In genomic region chr13:41296879-41297646, GRCh38 we compare ENCODE assay signal across 25 cellular contexts. TPM values are rescaled to one million over a fixed set of nuclear protein-coding genes. Genes with fewer than 3 reads are reported as not detected.
DNase-seq lines count a peak whose midpoint lies in the region; ATAC-seq, FAIRE-seq and TF ChIP-seq lines count a peak whose summit lies in the region.
"Had no signal": no experiment of that assay in that cellular context is flagged by ENCODE, and none has a peak within 500 bp of the region (broad histone marks: within the 10 kb centered on the region; RNA-seq: fewer than 3 reads in every experiment).

No MANE protein-coding gene starts in this region.

- H4K20me1 ChIP-seq in astrocyte (ENCODE audit: insufficient read depth, low read length) = no peaks in the 10 kb centered on the region
- H4K20me1 ChIP-seq: BLaER1 had no signal

- no peak for TF ChIP-seq EP300 in A549 (IDR thresholded peaks at IDR 0.05)

- H3K9ac ChIP-seq in astrocyte (ENCODE audit: low read length) = no peak overlapping the region
- H3K9ac ChIP-seq: BLaER1, GM23248 had no signal

- H3K27me3 Mint-ChIP-seq in astrocyte (ENCODE audit: low read depth, unreplicated experiment) = no peaks in the 10 kb centered on the region
- H3K27me3 Mint-ChIP-seq: CD4-positive, alpha-beta T cell had no signal

- no peak overlapping the region for H3K27ac Mint-ChIP-seq in astrocyte (ENCODE audit: unreplicated experiment)
- H3K27ac Mint-ChIP-seq: CD4-positive, alpha-beta T cell had no signal

- FAIRE-seq in A549 (lab: Jason Lieb, UNC) (no peak), astrocyte (lab: Jason Lieb, UNC) (peak; percentile 9)
- FAIRE-seq: GM12891, HepG2, K562, RCC 7860 had no signal

- H3K9me3 Mint-ChIP-seq in astrocyte (ENCODE audit: unreplicated experiment) = peaks cover 5% of the 10 kb centered on the region
- H3K9me3 Mint-ChIP-seq: CD4-positive, alpha-beta T cell had no signal

- TF ChIP-seq CTCF in A549 (IDR thresholded peaks at IDR 0.05) = no peak
- no peak for TF ChIP-seq CTCF in HEK293 (tag by site-specific recombination; IDR thresholded peaks at IDR 0.05)
- no peak for TF ChIP-seq CTCF in astrocyte (IDR thresholded peaks at IDR 0.05; ENCODE audit: insufficient read depth, low read depth, low read length)
- TF ChIP-seq CTCF in mucosa of descending colon (IDR thresholded peaks at IDR 0.05) = no peak
- TF ChIP-seq CTCF in testis (IDR thresholded peaks at IDR 0.05) = no peak

- H3K9me3 ChIP-seq in A549 (no peaks in the 10 kb centered on the region), HEK293 (ENCODE audit: control insufficient read depth, insufficient read depth, low read depth, low read length) (no peaks in the 10 kb centered on the region), astrocyte (ENCODE audit: insufficient read depth, low read depth, low read length) (no peaks in the 10 kb centered on the region), mucosa of descending colon (peaks cover 4% of the 10 kb centered on the region), HAP-1 (no peaks in the 10 kb centered on the region), testis (no peaks in the 10 kb centered on the region)

- CTCF ChIA-PET in A549 (lab: Yijun Ruan, JAX) = interaction anchor here (0.6 kb wide), 1 partner anchor 12 kb away, joined by 3 read pairs; no protein-coding TSS in a partner anchor
- CTCF ChIA-PET in HEK293 (lab: Yijun Ruan, JAX) = no interaction called here

- peak overlapping the region in 1 of 2 experiments; percentile 70; a peak in 3 of 6 replicates for H3K27ac ChIP-seq in A549
- no peak overlapping the region for H3K27ac ChIP-seq in HEK293 (ENCODE audit: extremely low read depth, low read depth, low read length)
- no peak overlapping the region for H3K27ac ChIP-seq in astrocyte (ENCODE audit: low read depth, low read length)
- H3K27ac ChIP-seq in testis = no peak overlapping the region
- H3K27ac ChIP-seq: BLaER1, GM23248, SJCRH30 had no signal

- POLR2A ChIA-PET in A549 (lab: Yijun Ruan, JAX) = no interaction called here
- POLR2A ChIA-PET in HEK293 (lab: Yijun Ruan, JAX) = no interaction called here

- 31% methylated on average over 3 of the region's 3 CpGs for WGBS in A549 (ENCODE audit: missing lambda C conversion rate)
- 74 to 76% methylated on average over 3 of the region's 3 CpGs for WGBS in testis, 2 donors

- peak overlapping the region; percentile 45 for H3K4me2 ChIP-seq in A549
- no peak overlapping the region for H3K4me2 ChIP-seq in astrocyte (ENCODE audit: low read length)
- H3K4me2 ChIP-seq: BLaER1 had no signal

- H3K27me3 ChIP-seq in astrocyte (ENCODE audit: insufficient read depth, low read length) (no peaks in the 10 kb centered on the region), HAP-1 (ENCODE audit: low read depth) (no peaks in the 10 kb centered on the region), testis (no peaks in the 10 kb centered on the region)
- H3K27me3 ChIP-seq: BLaER1, SJCRH30 had no signal

- no peak overlapping the region for H3K4me3 Mint-ChIP-seq in astrocyte (ENCODE audit: unreplicated experiment)
- H3K4me3 Mint-ChIP-seq: CD4-positive, alpha-beta T cell had no signal

- H3K4me3 ChIP-seq in A549 = no peak overlapping the region
- no peak overlapping the region for H3K4me3 ChIP-seq in HEK293 (ENCODE audit: low read depth, low read length)
- no peak overlapping the region for H3K4me3 ChIP-seq in astrocyte (ENCODE audit: insufficient read depth, low read depth, low read length)
- peak overlapping the region; percentile 4 for H3K4me3 ChIP-seq in mucosa of descending colon
- no peak overlapping the region for H3K4me3 ChIP-seq in HAP-1
- no peak overlapping the region for H3K4me3 ChIP-seq in testis
- H3K4me3 ChIP-seq: BLaER1, GM23248, K562, SJCRH30 had no signal

- no peaks in the 10 kb centered on the region for H3K4me1 Mint-ChIP-seq in astrocyte (ENCODE audit: low read depth, unreplicated experiment)

- intact Hi-C loops in mucosa of descending colon (cut with DNase I, micrococcal nuclease) = no loop called here
- intact Hi-C loops in testis (cut with DNase I; ENCODE audit: low total_unique reads) = no loop called here

- in situ Hi-C loops in HAP-1 (cut with MboI; ENCODE audit: low sequenced_read_pairs) (no loop called here), ACHN (cut with HindIII; ENCODE audit: low pct_ligation_motif_present, low pct_unique_long_range_greater_than_20kb, low sequenced_read_pairs) (no loop called here)

- TF ChIP-seq RAD21 in A549 (conservative IDR thresholded peaks at IDR 0.05 in 1 of 2, IDR thresholded peaks at IDR 0.05 in 1 of 2) = no peak

- no peak for TF ChIP-seq POLR2A in A549 (IDR thresholded peaks at IDR 0.05; ENCODE audit: low read length)
- no peak for TF ChIP-seq POLR2A in testis (IDR thresholded peaks at IDR 0.05)

- H3K4me1 ChIP-seq in A549 = peaks cover 21% of the 10 kb centered on the region
- no peaks in the 10 kb centered on the region for H3K4me1 ChIP-seq in HEK293 (ENCODE audit: control insufficient read depth, insufficient read depth, low read length)
- H3K4me1 ChIP-seq in astrocyte (ENCODE audit: insufficient read depth, low read length) = no peaks in the 10 kb centered on the region
- no peaks in the 10 kb centered on the region for H3K4me1 ChIP-seq in mucosa of descending colon (ENCODE audit: low read depth)
- no peaks in the 10 kb centered on the region; the same call in 1 of the 2 replicates for H3K4me1 ChIP-seq in HAP-1
- H3K4me1 ChIP-seq in testis = no peaks in the 10 kb centered on the region
- H3K4me1 ChIP-seq: BLaER1, SJCRH30 had no signal

- H2AFZ ChIP-seq in astrocyte (ENCODE audit: low read depth, low read length) = no peak overlapping the region
- H2AFZ ChIP-seq: GM23248 had no signal

- H3K36me3 Mint-ChIP-seq in astrocyte (ENCODE audit: low read depth, unreplicated experiment) = no peaks in the 10 kb centered on the region

- H3K36me3 ChIP-seq in HEK293 (ENCODE audit: control insufficient read depth in 2 of 2, insufficient read depth in 1 of 2, low read length in 2 of 2) (no peaks in the 10 kb centered on the region), astrocyte (ENCODE audit: insufficient read depth, low read length) (no peaks in the 10 kb centered on the region), mucosa of descending colon (ENCODE audit: low read depth) (no peaks in the 10 kb centered on the region), HAP-1 (replicated peaks) (no peaks in the 10 kb centered on the region), testis (ENCODE audit: low read depth, missing control alignments) (no peaks in the 10 kb centered on the region)
- H3K36me3 ChIP-seq: BLaER1, SJCRH30 had no signal

- ATAC-seq in A549 = no peak
- no peak for ATAC-seq in mucosa of descending colon
- ATAC-seq in HG02610 (IDR thresholded peaks at IDR 0.05; ENCODE audit: unreplicated experiment) = no peak
- ATAC-seq: HepG2, K562 had no signal

- no peaks in the 10 kb centered on the region for H3K79me2 ChIP-seq in astrocyte (ENCODE audit: insufficient read depth, low read length)

- DNase-seq in A549 (ENCODE audit: low read depth in 1 of 2, low spot score in 1 of 2) (no peak), astrocyte (ENCODE audit: low read depth) (no peak), mucosa of descending colon (no peak), HAP-1 (ENCODE audit: low spot score in 2 of 2) (no peak), ACHN (no peak), testis (no peak)
- DNase-seq: CD4-positive, alpha-beta T cell; COR-L47; DMS79 treated with DMSO at 0.1 percent for 48 hours; GM23248; HCEC 1CT; MV-4-11; NCI-H1694; NCI-H2081; NCI-H2171 treated with DMSO at 0.1 percent for 48 hours; NCI-H524 treated with DMSO at 0.1 percent for 48 hours; NCI-H82; SJCRH30 had no signal

TF ChIP-seq in A549, 52 proteins besides CTCF, POLR2A, EP300 and RAD21:
- no peak for TF ChIP-seq CHD4 (IDR thresholded peaks at IDR 0.05; ENCODE audit: borderline replicate concordance)
- TF ChIP-seq JUNB (IDR thresholded peaks at IDR 0.05) = no peak
- TF ChIP-seq FOSL2 (IDR thresholded peaks at IDR 0.05) = no peak
- TF ChIP-seq FOSL2 (CRISPR knock-in tag; IDR thresholded peaks at IDR 0.05) = peak; percentile 37; the same call in 1 of the 2 replicates

TF ChIP-seq in HEK293, 187 proteins besides CTCF, POLR2A, EP300 and RAD21:
- no peak for TF ChIP-seq SALL2 (tag by site-specific recombination; IDR thresholded peaks at IDR 0.05; ENCODE audit: borderline replicate concordance)
- no peak for TF ChIP-seq ZNF600 (tag by site-specific recombination; IDR thresholded peaks at IDR 0.05)
- TF ChIP-seq SP2 (tag by site-specific recombination; IDR thresholded peaks at IDR 0.05) = no peak
- TF ChIP-seq, protein P1, sequence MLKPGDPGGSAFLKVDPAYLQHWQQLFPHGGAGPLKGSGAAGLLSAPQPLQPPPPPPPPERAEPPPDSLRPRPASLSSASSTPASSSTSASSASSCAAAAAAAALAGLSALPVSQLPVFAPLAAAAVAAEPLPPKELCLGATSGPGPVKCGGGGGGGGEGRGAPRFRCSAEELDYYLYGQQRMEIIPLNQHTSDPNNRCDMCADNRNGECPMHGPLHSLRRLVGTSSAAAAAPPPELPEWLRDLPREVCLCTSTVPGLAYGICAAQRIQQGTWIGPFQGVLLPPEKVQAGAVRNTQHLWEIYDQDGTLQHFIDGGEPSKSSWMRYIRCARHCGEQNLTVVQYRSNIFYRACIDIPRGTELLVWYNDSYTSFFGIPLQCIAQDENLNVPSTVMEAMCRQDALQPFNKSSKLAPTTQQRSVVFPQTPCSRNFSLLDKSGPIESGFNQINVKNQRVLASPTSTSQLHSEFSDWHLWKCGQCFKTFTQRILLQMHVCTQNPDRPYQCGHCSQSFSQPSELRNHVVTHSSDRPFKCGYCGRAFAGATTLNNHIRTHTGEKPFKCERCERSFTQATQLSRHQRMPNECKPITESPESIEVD (tag by site-specific recombination; IDR thresholded peaks at IDR 0.05) = 0 out of 2 replicates have a peak, but pooled peaks have one; percentile 15
TF ChIP-seq in HEK293: peak in this region for 1.

RNA-seq across cellular contexts. Expression of gene NAA16, which starts 14.0 kb away (rescaled TPM):
- polyA plus RNA-seq in A549 (2011; rRNA removed) = 16.7 and 18.8 TPM in 2 replicates
- polyA plus RNA-seq in A549 (2012; cell fraction: cytosol; rRNA removed) = 4.6 TPM in 2 replicates
- polyA plus RNA-seq in A549 (2012; cell fraction: nucleus; rRNA removed) = 7.2 and 12.3 TPM in 2 replicates
- polyA plus RNA-seq in A549 (2017; fragmentation: RNase III; extraction: RNeasy Plus Mini Kit Qiagen cat#74134 plus additional on column Dnase treatment) = 10.4 to 10.5 TPM (median 10.5 TPM) in 3 replicates
- 5.3 and 10.2 TPM in 2 replicates for polyA minus RNA-seq in A549 (2011; rRNA and poly(A)+ RNA removed)
- total RNA-seq in astrocyte = 10.0 and 11.5 TPM in 2 replicates
- 10 to 100 TPM; 11.0 to 18.6 (median 18.1) TPM for total RNA-seq in mucosa of descending colon
- 10 to 100 TPM; 33.1 to 38.0 TPM for total RNA-seq in testis
- 18.5 TPM for polyA plus RNA-seq in testis (ENCODE audit: insufficient read depth, low read depth, low replicate concordance)

RNA-seq across cellular contexts. Expression of gene MTRF1, which starts 33.7 kb away (rescaled TPM):
- polyA plus RNA-seq in A549 (2011; rRNA removed) (15.2 and 16.1 TPM in 2 replicates), A549 (2017; fragmentation: RNase III; extraction: RNeasy Plus Mini Kit Qiagen cat#74134 plus additional on column Dnase treatment) (8.0 to 9.1 TPM (median 8.1 TPM) in 3 replicates), testis (ENCODE audit: insufficient read depth, low read depth, low replicate concordance) (23.7 TPM)
- polyA plus RNA-seq in A549 (2012; cell fraction: cytosol; rRNA removed) = 3.8 and 4.1 TPM in 2 replicates
- polyA plus RNA-seq in A549 (2012; cell fraction: nucleus; rRNA removed) = 4.0 and 7.6 TPM in 2 replicates
- polyA minus RNA-seq in A549 (2011; rRNA and poly(A)+ RNA removed) = 5.9 and 10.4 TPM in 2 replicates
- total RNA-seq in astrocyte (11.2 and 11.6 TPM in 2 replicates), mucosa of descending colon (10 to 100 TPM; 13.4 to 15.5 (median 14.6) TPM), testis (10 to 100 TPM; 20.3 to 32.8 TPM)
